ENCODE assay signal across 8 cellular contexts in genomic region chr19:57099199-57099661, GRCh38. TPM values are rescaled to one million over a fixed set of nuclear protein-coding genes. Genes with fewer than 3 reads are reported as not detected.
DNase-seq lines count a peak whose midpoint lies in the region; ATAC-seq and TF ChIP-seq lines count a peak whose summit lies in the region.

No MANE protein-coding gene starts in this region.

- H3K4me3 ChIP-seq in uterus = no peak overlapping the region

- no peak for TF ChIP-seq POLR2A in uterus (IDR thresholded peaks at IDR 0.05)

- DNase-seq in GM03348 (ENCODE audit: low spot score) (peak; percentile 81), NCI-H69 (lab: John Stamatoyannopoulos, UW) (peak; percentile 63), fibroblast of peridontal ligament (ENCODE audit: extremely low read depth) (peak; percentile 10), occipital lobe (lab: John Stamatoyannopoulos, UW) (peak; percentile 52), uterus (peak; percentile 61 to 76), SW480 (ENCODE audit: low spot score) (no peak)
- DNase-seq in activated T-cell treated with anti-CD3 and anti-CD28 coated beads, Interleukin-2, amount 50 U/mL, for 4 hours = peak; percentile 20

- no peaks in the 10 kb centered on the region for H3K4me1 ChIP-seq in uterus

- no peak for ATAC-seq in activated T-cell treated with anti-CD3 and anti-CD28 coated beads, Interleukin-2, amount 50 U/mL, for 4 hours
- no peak for ATAC-seq in GM19395 (IDR thresholded peaks at IDR 0.05; ENCODE audit: unreplicated experiment)

- H3K4me3 Mint-ChIP-seq in activated T-cell treated with anti-CD3 and anti-CD28 coated beads, Interleukin-2, amount 50 U/mL, for 4 hours = no peak overlapping the region

- peaks cover 7% of the 10 kb centered on the region for H3K9me3 Mint-ChIP-seq in activated T-cell treated with anti-CD3 and anti-CD28 coated beads, Interleukin-2, amount 50 U/mL, for 4 hours

- no peaks in the 10 kb centered on the region for H3K27me3 ChIP-seq in uterus

- no peaks in the 10 kb centered on the region for H3K9me3 ChIP-seq in uterus

- H3K36me3 ChIP-seq in uterus = no peaks in the 10 kb centered on the region

- intact Hi-C loops in uterus (cut with DNase I; ENCODE audit: low total_unique reads) = loop anchor here (5.0 kb wide), 1 partner anchor 347 kb away; no protein-coding TSS in a partner anchor

- TF ChIP-seq CTCF in uterus (IDR thresholded peaks at IDR 0.05) = peak; percentile 87 to 94 (median 92)

- no peak overlapping the region for H3K27ac ChIP-seq in uterus

- peaks cover 7% of the 10 kb centered on the region for H3K27me3 Mint-ChIP-seq in activated T-cell treated with anti-CD3 and anti-CD28 coated beads, Interleukin-2, amount 50 U/mL, for 4 hours (ENCODE audit: low read depth)

- H3K36me3 Mint-ChIP-seq in activated T-cell treated with anti-CD3 and anti-CD28 coated beads, Interleukin-2, amount 50 U/mL, for 4 hours (ENCODE audit: insufficient read depth) = no peaks in the 10 kb centered on the region

- H3K4me1 Mint-ChIP-seq in activated T-cell treated with anti-CD3 and anti-CD28 coated beads, Interleukin-2, amount 50 U/mL, for 4 hours (ENCODE audit: low read depth) = peaks cover 4% of the 10 kb centered on the region

RNA-seq across cellular contexts. Expression of gene USP29, which starts 20.6 kb away (rescaled TPM):
- total RNA-seq in activated T-cell treated with anti-CD3 and anti-CD28 coated beads, Interleukin-2, amount 50 U/mL, for 4 hours = not detected
- not detected for total RNA-seq in occipital lobe
- total RNA-seq in uterus = under 1 TPM in 1 of 4 donors, not detected in 3; 0.21 TPM

RNA-seq across cellular contexts. Expression of gene ZIM3, which starts 45.8 kb away (rescaled TPM):
- not detected for total RNA-seq in activated T-cell treated with anti-CD3 and anti-CD28 coated beads, Interleukin-2, amount 50 U/mL, for 4 hours
- total RNA-seq in occipital lobe (not detected), uterus (not detected)
